In the genomic region with DNA sequence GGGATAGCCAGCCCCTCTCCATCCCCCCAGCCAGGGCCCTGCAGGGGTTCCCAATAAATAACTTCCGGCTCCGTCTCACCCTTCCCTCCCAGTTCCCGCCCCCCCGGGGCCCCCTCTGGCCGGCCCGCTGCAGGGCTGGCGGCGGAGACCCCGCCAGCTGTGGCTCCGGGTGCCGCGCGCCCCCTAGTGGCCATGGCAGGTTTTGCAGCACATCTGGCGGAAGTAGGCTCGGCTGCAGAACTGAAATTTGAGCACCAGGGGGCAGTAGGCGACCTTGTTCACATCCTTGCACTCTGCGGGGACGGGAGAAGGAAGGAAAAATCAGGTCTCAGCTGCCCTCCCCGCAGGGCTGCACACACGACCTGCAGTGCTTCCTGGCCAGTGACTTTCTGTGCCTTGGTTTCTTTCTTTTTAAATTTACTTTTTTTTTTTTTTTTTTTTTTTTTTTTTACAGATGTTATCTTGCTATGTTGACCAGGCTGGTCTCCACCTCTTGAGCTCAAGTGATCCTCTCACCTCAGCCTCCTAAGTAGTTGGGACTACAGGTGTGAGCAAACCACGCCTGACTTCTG, we compare ENCODE assay signal across 9 cellular contexts. TPM values are rescaled to one million over a fixed set of nuclear protein-coding genes. Genes with fewer than 3 reads are reported as not detected.
A peak's percentile ranks its signal among the peaks of the same experiment; 100 is the strongest.
DNase-seq lines count a peak whose midpoint lies in the region; ATAC-seq and TF ChIP-seq lines count a peak whose summit lies in the region.
"Had no signal": no experiment of that assay in that cellular context is flagged by ENCODE, and none has a peak within 500 bp of the region (broad histone marks: within the 10 kb centered on the region; RNA-seq: fewer than 3 reads in every experiment).

No MANE protein-coding gene starts in this region.

- WGBS in mesenchymal stem cell = 5% methylated on average over 19 of the region's 21 CpGs

- BruUV-seq in HCT116 (replicated peaks; lab: Mats Ljungman, UMichigan) = no TSS peak

- POLR2A ChIA-PET in CD8-positive, alpha-beta memory T cell (lab: Charles Lee) = interaction anchor here (0.5 to 2.6 kb wide), 7 partner anchors 10 to 377 kb away, joined by 3 to 14 read pairs (median 5); no protein-coding TSS in a partner anchor
- POLR2A ChIA-PET in HCT116 (lab: Charles Lee) = interaction anchor here (1.8 kb wide), 1 partner anchor 67 kb away, joined by 7 read pairs; the partner anchor contains the start of gene ZNF414
- POLR2A ChIA-PET in activated CD8-positive, alpha-beta T cell treated with anti-CD3 and anti-CD28 coated beads for 36 hours (lab: Charles Lee) = interaction anchor here (0.6 to 1.4 kb wide), 6 partner anchors 12 to 132 kb away, joined by 3 to 4 read pairs (median 4); no protein-coding TSS in a partner anchor

- H3K27me3 ChIP-seq in CD8-positive, alpha-beta memory T cell (ENCODE audit: insufficient read depth, low read length, poor library complexity, severe bottlenecking) = no peaks in the 10 kb centered on the region
- H3K27me3 ChIP-seq in HCT116 (ENCODE audit: insufficient read depth, low read length) (peaks cover 7% of the 10 kb centered on the region; the same call in 1 of the 2 replicates), mesenchymal stem cell (ENCODE audit: control insufficient read depth in 1 of 2, insufficient read depth in 1 of 2, low read length in 2 of 2) (peaks cover 12 to 16% of the 10 kb centered on the region in 2 experiments)
- H3K27me3 ChIP-seq in effector memory CD4-positive, alpha-beta T cell (replicated peaks; ENCODE audit: control insufficient read depth, insufficient read depth, low read length, poor library complexity, severe bottlenecking) = no peaks in the 10 kb centered on the region

- H4K20me1 ChIP-seq in HCT116 (ENCODE audit: insufficient read depth) = no peaks in the 10 kb centered on the region

- H3K23ac ChIP-seq in mesenchymal stem cell (ENCODE audit: low read length in 2 of 2) = no peak overlapping the region

- ATAC-seq in HCT116 = peak; percentile 84
- peak; percentile 69 for ATAC-seq in activated CD8-positive, alpha-beta T cell treated with anti-CD3 and anti-CD28 coated beads for 36 hours
- no peak for ATAC-seq in GM18519 (IDR thresholded peaks at IDR 0.05; ENCODE audit: low FRiP score, unreplicated experiment)

- peak; percentile 99 to 100 (median 100) for TF ChIP-seq CTCF in HCT116 (IDR thresholded peaks at IDR 0.05 in 2 of 3, conservative IDR thresholded peaks at IDR 0.05 in 1 of 3; ENCODE audit: borderline replicate concordance in 1 of 3, insufficient read depth in 1 of 3, low read depth in 2 of 3, low read length in 2 of 3)
- TF ChIP-seq CTCF in activated CD8-positive, alpha-beta T cell treated with anti-CD3 and anti-CD28 coated beads for 36 hours (IDR thresholded peaks at IDR 0.05) = peak; percentile 100

- H2BK12ac ChIP-seq in mesenchymal stem cell (ENCODE audit: low read length in 2 of 2) = no peak overlapping the region

- no peaks in the 10 kb centered on the region for H3K36me3 ChIP-seq in CD8-positive, alpha-beta memory T cell (ENCODE audit: insufficient read depth, low read length)
- no peaks in the 10 kb centered on the region for H3K36me3 ChIP-seq in HCT116 (ENCODE audit: control insufficient read depth in 1 of 2, insufficient read depth in 2 of 2, low read length in 2 of 2)
- H3K36me3 ChIP-seq in effector memory CD4-positive, alpha-beta T cell (ENCODE audit: control insufficient read depth, insufficient read depth, low read length) = no peaks in the 10 kb centered on the region
- H3K36me3 ChIP-seq in mesenchymal stem cell (ENCODE audit: control insufficient read depth in 1 of 2, insufficient read depth in 2 of 2, low read depth in 1 of 2, low read length in 2 of 2) = peaks cover 0 to 19% of the 10 kb centered on the region in 2 experiments

- H4K8ac ChIP-seq in mesenchymal stem cell (ENCODE audit: low read length) = no peak overlapping the region

- H3K36me3 Mint-ChIP-seq in CD8-positive, alpha-beta memory T cell = peaks cover 0 to 20% (median 0%) of the 10 kb centered on the region in 3 donors
- H3K36me3 Mint-ChIP-seq in activated CD8-positive, alpha-beta T cell treated with anti-CD3 and anti-CD28 coated beads for 36 hours (ENCODE audit: low read depth) = no peaks in the 10 kb centered on the region
- H3K36me3 Mint-ChIP-seq: activated naive CD4-positive, alpha-beta T cell treated with anti-CD3 and anti-CD28 coated beads, Interleukin-2, amount 50 U/mL, for 24 hours had no signal

- H2AFZ ChIP-seq in HCT116 (ENCODE audit: low read depth, low read length, poor library complexity, severe bottlenecking) (peak overlapping the region; percentile 71), mesenchymal stem cell (ENCODE audit: low read depth, low read length) (no peak overlapping the region)

- H3K79me1 ChIP-seq in mesenchymal stem cell (replicated peaks; ENCODE audit: low read length, poor library complexity, severe bottlenecking) = no peaks in the 10 kb centered on the region

- H2AK5ac ChIP-seq in mesenchymal stem cell (ENCODE audit: low read length, severe bottlenecking) = no peak overlapping the region

- H3K9ac ChIP-seq in HCT116 (ENCODE audit: low read length) (no peak overlapping the region), mesenchymal stem cell (ENCODE audit: low read length) (no peak overlapping the region)

- no peak overlapping the region for H3K4ac ChIP-seq in mesenchymal stem cell (ENCODE audit: low read depth in 1 of 2, low read length in 2 of 2)

- TF ChIP-seq POLR2A in HCT116 (IDR thresholded peaks at IDR 0.05; ENCODE audit: borderline replicate concordance, extremely low read depth, insufficient read depth, insufficient read length) = no peak

- H3K4me2 ChIP-seq in HCT116 (ENCODE audit: low read length) = peak overlapping the region; percentile 35
- no peak overlapping the region for H3K4me2 ChIP-seq in mesenchymal stem cell (ENCODE audit: low read length, poor library complexity, severe bottlenecking)

- peaks cover 17 to 50% (median 27%) of the 10 kb centered on the region in 3 donors for H3K4me1 Mint-ChIP-seq in CD8-positive, alpha-beta memory T cell
- H3K4me1 Mint-ChIP-seq in activated CD8-positive, alpha-beta T cell treated with anti-CD3 and anti-CD28 coated beads for 36 hours (ENCODE audit: low read depth) = peaks cover 20% of the 10 kb centered on the region

- no peak overlapping the region for H2BK15ac ChIP-seq in mesenchymal stem cell (ENCODE audit: low read depth, poor library complexity, severe bottlenecking)

- TF ChIP-seq RAD21 in HCT116 (IDR thresholded peaks at IDR 0.05; ENCODE audit: low read depth) = peak; percentile 89

- H2BK120ac ChIP-seq in mesenchymal stem cell (ENCODE audit: low read depth, low read length) = no peak overlapping the region

- no peak overlapping the region for H3K4me3 Mint-ChIP-seq in CD8-positive, alpha-beta memory T cell
- no peak overlapping the region for H3K4me3 Mint-ChIP-seq in activated CD8-positive, alpha-beta T cell treated with anti-CD3 and anti-CD28 coated beads for 36 hours
- H3K4me3 Mint-ChIP-seq: activated naive CD4-positive, alpha-beta T cell treated with anti-CD3 and anti-CD28 coated beads, Interleukin-2, amount 50 U/mL, for 24 hours had no signal

- H3K4me3 ChIP-seq in CD8-positive, alpha-beta memory T cell (ENCODE audit: low read length) = no peak overlapping the region
- H3K4me3 ChIP-seq in HCT116 (replicated peaks in 1 of 2; ENCODE audit: low read depth in 1 of 2, low read length in 2 of 2) (no peak overlapping the region), mesenchymal stem cell (ENCODE audit: insufficient read depth in 1 of 2, low read depth in 1 of 2, low read length in 2 of 2) (no peak overlapping the region)
- no peak overlapping the region for H3K4me3 ChIP-seq in effector memory CD4-positive, alpha-beta T cell (ENCODE audit: insufficient read depth, low read depth, low read length, poor library complexity, severe bottlenecking)

- CTCF ChIA-PET in CD8-positive, alpha-beta memory T cell (lab: Charles Lee) = interaction anchor here (0.6 to 12.2 kb wide), 47 partner anchors 8 to 245 kb away, joined by 3 to 191 read pairs (median 4); partner anchors contain the start of genes MARCHF2 and ZNF414
- CTCF ChIA-PET in HCT116 (lab: Charles Lee) = interaction anchor here (0.6 to 5.3 kb wide), 25 partner anchors 8 to 1435 kb away, joined by 3 to 41 read pairs (median 5); partner anchors contain the start of genes ANGPTL4, MARCHF2, RAB11B and ZNF414
- CTCF ChIA-PET in activated CD8-positive, alpha-beta T cell treated with anti-CD3 and anti-CD28 coated beads for 36 hours (lab: Charles Lee) = interaction anchor here (0.6 to 9.1 kb wide), 36 partner anchors 7 to 405 kb away, joined by 3 to 117 read pairs (median 9); partner anchors contain the start of genes MARCHF2 and ZNF414

- no peak overlapping the region for H3K27ac ChIP-seq in CD8-positive, alpha-beta memory T cell (ENCODE audit: low read depth, low read length)
- H3K27ac ChIP-seq in HCT116 (ENCODE audit: low read depth, low read length) (no peak overlapping the region), mesenchymal stem cell (ENCODE audit: low read length, poor library complexity, severe bottlenecking) (no peak overlapping the region)
- no peak overlapping the region for H3K27ac ChIP-seq in effector memory CD4-positive, alpha-beta T cell (ENCODE audit: insufficient read depth, low read length, poor library complexity, severe bottlenecking)

- H3K18ac ChIP-seq in mesenchymal stem cell (ENCODE audit: low read depth in 1 of 2, low read length in 2 of 2) = no peak overlapping the region

- no peaks in the 10 kb centered on the region for H3K9me3 Mint-ChIP-seq in CD8-positive, alpha-beta memory T cell
- no peaks in the 10 kb centered on the region for H3K9me3 Mint-ChIP-seq in activated CD8-positive, alpha-beta T cell treated with anti-CD3 and anti-CD28 coated beads for 36 hours
- H3K9me3 Mint-ChIP-seq: activated naive CD4-positive, alpha-beta T cell treated with anti-CD3 and anti-CD28 coated beads, Interleukin-2, amount 50 U/mL, for 24 hours had no signal

- no peak overlapping the region for H2BK5ac ChIP-seq in mesenchymal stem cell (ENCODE audit: low read depth, low read length, poor library complexity, severe bottlenecking)

- H3K79me2 ChIP-seq in HCT116 (ENCODE audit: insufficient read depth, low read length) = no peaks in the 10 kb centered on the region

- no peaks in the 10 kb centered on the region for H3K9me3 ChIP-seq in CD8-positive, alpha-beta memory T cell (ENCODE audit: low read length)
- H3K9me3 ChIP-seq in HCT116 (ENCODE audit: control insufficient read depth in 1 of 2, insufficient read depth in 1 of 2, low read depth in 1 of 2, low read length in 2 of 2) (no peaks in the 10 kb centered on the region), mesenchymal stem cell (ENCODE audit: control insufficient read depth, low read length) (no peaks in the 10 kb centered on the region)
- H3K9me3 ChIP-seq in effector memory CD4-positive, alpha-beta T cell (ENCODE audit: control insufficient read depth, low read length) = no peaks in the 10 kb centered on the region

- H3K27ac Mint-ChIP-seq in CD8-positive, alpha-beta memory T cell = peak overlapping the region in 1 of 8 donors; percentile 57
- no peak overlapping the region for H3K27ac Mint-ChIP-seq in activated CD8-positive, alpha-beta T cell treated with anti-CD3 and anti-CD28 coated beads for 36 hours
- H3K27ac Mint-ChIP-seq: activated naive CD4-positive, alpha-beta T cell treated with anti-CD3 and anti-CD28 coated beads, Interleukin-2, amount 50 U/mL, for 24 hours had no signal

- peak; percentile 79 to 89 (median 82) for DNase-seq in CD8-positive, alpha-beta memory T cell
- peak; percentile 56 for DNase-seq in HCT116 (ENCODE audit: low read depth, low spot score)
- DNase-seq in NCI-H82 treated with DMSO at 0.1 percent for 48 hours (lab: John Stamatoyannopoulos, UW; ENCODE audit: unreplicated experiment) = peak; percentile 3
- DNase-seq in activated CD8-positive, alpha-beta T cell treated with anti-CD3 and anti-CD28 coated beads for 36 hours = peak; percentile 91
- DNase-seq in effector memory CD4-positive, alpha-beta T cell = peak; percentile 66 to 83 (median 78)
- DNase-seq in mesenchymal stem cell = peak; percentile 75
- DNase-seq in stimulated activated CD8-positive, alpha-beta memory T cell treated with anti-CD3 and anti-CD28 coated beads, Interleukin-4, amount 100 ng/mL, for 1 hour (ENCODE audit: low read depth in 2 of 2, low spot score in 1 of 2) = peak; percentile 74 to 76

- intact Hi-C loops in HCT116 (cut with micrococcal nuclease) = loop anchor here (2.0 kb wide), 2 partner anchors 62 to 114 kb away; no protein-coding TSS in a partner anchor
- intact Hi-C loops in activated CD8-positive, alpha-beta T cell treated with anti-CD3 and anti-CD28 coated beads for 36 hours (cut with micrococcal nuclease) = no loop called here

- no peak overlapping the region for H3K14ac ChIP-seq in mesenchymal stem cell (ENCODE audit: low read length in 2 of 2)

- H3K9me2 ChIP-seq in HCT116 (ENCODE audit: insufficient read depth) = no peaks in the 10 kb centered on the region

- RAD21 ChIA-PET in HCT116 (lab: Charles Lee; ENCODE audit: low non-redundant PET in 1 of 2, low total read pairs in 2 of 2, uncharacterized antibody in 2 of 2, unreplicated experiment in 2 of 2) = interaction anchor here (0.5 to 1.8 kb wide), 8 partner anchors 35 to 625 kb away, joined by 3 to 6 read pairs (median 3); partner anchors contain the start of gene MARCHF2 (in 1 of the 2)

- no peak overlapping the region for H4K91ac ChIP-seq in mesenchymal stem cell (ENCODE audit: low read length)

- peaks cover 41% of the 10 kb centered on the region for H3K4me1 ChIP-seq in CD8-positive, alpha-beta memory T cell (ENCODE audit: insufficient read depth, low read length)
- H3K4me1 ChIP-seq in HCT116 (ENCODE audit: control insufficient read depth in 1 of 2, insufficient read depth in 2 of 2, low read length in 2 of 2) (peaks cover 23 to 24% of the 10 kb centered on the region in 2 experiments), mesenchymal stem cell (ENCODE audit: control insufficient read depth, insufficient read depth, low read depth, low read length) (peaks cover 7% of the 10 kb centered on the region)
- peaks cover 32% of the 10 kb centered on the region for H3K4me1 ChIP-seq in effector memory CD4-positive, alpha-beta T cell (ENCODE audit: control insufficient read depth, insufficient read depth, low read length, poor library complexity, severe bottlenecking)

- H3K27me3 Mint-ChIP-seq in CD8-positive, alpha-beta memory T cell = no peaks in the 10 kb centered on the region
- H3K27me3 Mint-ChIP-seq in activated CD8-positive, alpha-beta T cell treated with anti-CD3 and anti-CD28 coated beads for 36 hours = peaks cover 2% of the 10 kb centered on the region
- H3K27me3 Mint-ChIP-seq: activated naive CD4-positive, alpha-beta T cell treated with anti-CD3 and anti-CD28 coated beads, Interleukin-2, amount 50 U/mL, for 24 hours had no signal

RNA-seq across cellular contexts. Expression of gene MYO1F, which starts 3.6 kb away (rescaled TPM):
- total RNA-seq in CD8-positive, alpha-beta memory T cell = 10 to 100 TPM; 68.0 to 81.3 TPM
- 161 TPM for polyA plus RNA-seq in CD8-positive, alpha-beta memory T cell
- 0.39 TPM for total RNA-seq in HCT116 (2021; ENCODE audit: unreplicated experiment)
- polyA plus RNA-seq in HCT116 (2012) = 1.6 and 2.3 TPM in 2 replicates
- total RNA-seq in activated CD8-positive, alpha-beta T cell treated with anti-CD3 and anti-CD28 coated beads for 36 hours = 10 to 100 TPM; 21.0 to 21.4 TPM
- 0.41 TPM for polyA plus RNA-seq in mesenchymal stem cell (2013, experiment 1 of 2)
- polyA plus RNA-seq in mesenchymal stem cell (2013, experiment 2 of 2) = 0.27 TPM

RNA-seq across cellular contexts. Expression of gene ADAMTS10, which starts 29.7 kb away (rescaled TPM):
- 10 to 100 TPM; 13.2 to 16.2 TPM for total RNA-seq in CD8-positive, alpha-beta memory T cell
- 1.3 TPM for polyA plus RNA-seq in CD8-positive, alpha-beta memory T cell
- total RNA-seq in HCT116 (2021; ENCODE audit: unreplicated experiment) = 10.2 TPM
- polyA plus RNA-seq in HCT116 (2012) = 8.4 TPM in 2 replicates
- total RNA-seq in activated CD8-positive, alpha-beta T cell treated with anti-CD3 and anti-CD28 coated beads for 36 hours = 1 to 10 TPM; 3.7 to 4.0 TPM
- 7.4 TPM for polyA plus RNA-seq in mesenchymal stem cell (2013, experiment 1 of 2)
- 7.7 TPM for polyA plus RNA-seq in mesenchymal stem cell (2013, experiment 2 of 2)

RNA-seq across cellular contexts. Expression of gene NFILZ, which starts 49.6 kb away (rescaled TPM):
- not detected for total RNA-seq in CD8-positive, alpha-beta memory T cell
- not detected for polyA plus RNA-seq in CD8-positive, alpha-beta memory T cell
- not detected for total RNA-seq in HCT116 (2021; ENCODE audit: unreplicated experiment)
- polyA plus RNA-seq in HCT116 (2012) = not detected in 2 replicates
- not detected for total RNA-seq in activated CD8-positive, alpha-beta T cell treated with anti-CD3 and anti-CD28 coated beads for 36 hours
- polyA plus RNA-seq in mesenchymal stem cell (2013, experiment 1 of 2) = not detected
- not detected for polyA plus RNA-seq in mesenchymal stem cell (2013, experiment 2 of 2)

Comparison
In these comparisons a context has a peak if more than half of its experiments do, and no peak if none do; other contexts are left out.
1. DNase-seq: peak in every context shown above with its lines; median percentile 91 in activated CD8-positive, alpha-beta T cell treated with anti-CD3 and anti-CD28 coated beads for 36 hours; 82 in CD8-positive, alpha-beta memory T cell; 78 in effector memory CD4-positive, alpha-beta T cell; 75 in mesenchymal stem cell; 75 in stimulated activated CD8-positive, alpha-beta memory T cell treated with anti-CD3 and anti-CD28 coated beads, Interleukin-4, amount 100 ng/mL, for 1 hour; 56 in HCT116; 3 in NCI-H82 treated with DMSO at 0.1 percent for 48 hours.
2. RNA of gene MYO1F, which starts 3.6 kb away (total RNA-seq): 68.0 to 81.3 TPM in CD8-positive, alpha-beta memory T cell and 21.0 to 21.4 TPM in activated CD8-positive, alpha-beta T cell treated with anti-CD3 and anti-CD28 coated beads for 36 hours; 0.39 TPM in HCT116 (single experiment); every median in the first group is over 10 times any median in the second.